ENCODE assay signal across 1 cellular context in the genomic region with DNA sequence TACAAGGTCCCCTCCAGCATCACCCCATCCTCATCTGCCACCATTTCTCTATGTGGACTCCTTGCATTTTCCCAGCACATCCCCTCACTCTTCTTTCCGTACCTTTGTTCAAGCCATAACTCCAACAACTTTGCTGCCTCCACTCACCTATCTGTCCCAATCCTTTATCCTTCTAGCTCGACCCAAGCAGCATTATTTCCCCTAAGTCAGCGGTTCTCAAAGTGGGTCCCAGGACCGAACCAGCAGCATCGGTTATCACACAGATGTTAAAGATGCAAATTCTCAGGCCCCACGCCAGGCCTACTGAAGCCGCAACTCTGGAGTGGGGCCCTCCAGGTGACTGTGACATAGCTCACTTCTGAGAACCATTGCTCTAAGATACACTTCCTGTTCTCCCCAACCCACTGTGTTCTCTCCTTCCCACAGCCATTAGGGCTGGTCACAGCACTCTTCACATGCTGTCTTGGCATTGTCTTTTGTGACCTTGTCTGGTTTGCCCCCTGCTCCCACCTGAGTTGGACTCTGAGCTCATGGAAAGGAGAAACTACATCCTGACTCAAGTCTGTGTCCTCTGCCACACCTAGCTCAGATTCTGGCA.
TF ChIP-seq lines count a peak whose summit lies in the region.

No MANE protein-coding gene starts in this region.

TF ChIP-seq in WTC11, 78 proteins besides CTCF, POLR2A, EP300 and RAD21 (continued from another document):
- TF ChIP-seq, protein P1, sequence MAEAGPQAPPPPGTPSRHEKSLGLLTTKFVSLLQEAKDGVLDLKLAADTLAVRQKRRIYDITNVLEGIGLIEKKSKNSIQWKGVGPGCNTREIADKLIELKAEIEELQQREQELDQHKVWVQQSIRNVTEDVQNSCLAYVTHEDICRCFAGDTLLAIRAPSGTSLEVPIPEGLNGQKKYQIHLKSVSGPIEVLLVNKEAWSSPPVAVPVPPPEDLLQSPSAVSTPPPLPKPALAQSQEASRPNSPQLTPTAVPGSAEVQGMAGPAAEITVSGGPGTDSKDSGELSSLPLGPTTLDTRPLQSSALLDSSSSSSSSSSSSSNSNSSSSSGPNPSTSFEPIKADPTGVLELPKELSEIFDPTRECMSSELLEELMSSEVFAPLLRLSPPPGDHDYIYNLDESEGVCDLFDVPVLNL (CRISPR knock-in tag; IDR thresholded peaks at IDR 0.05; ENCODE audit: borderline replicate concordance, low read depth) = no peak
- TF ChIP-seq ZNF263 (CRISPR knock-in tag; IDR thresholded peaks at IDR 0.05; ENCODE audit: low read depth) = no peak
- no peak for TF ChIP-seq SMAD3 (CRISPR knock-in tag; IDR thresholded peaks at IDR 0.05; ENCODE audit: borderline replicate concordance)
- TF ChIP-seq FOXP1 (CRISPR knock-in tag; IDR thresholded peaks at IDR 0.05; ENCODE audit: borderline replicate concordance) = no peak
- TF ChIP-seq, protein P2, sequence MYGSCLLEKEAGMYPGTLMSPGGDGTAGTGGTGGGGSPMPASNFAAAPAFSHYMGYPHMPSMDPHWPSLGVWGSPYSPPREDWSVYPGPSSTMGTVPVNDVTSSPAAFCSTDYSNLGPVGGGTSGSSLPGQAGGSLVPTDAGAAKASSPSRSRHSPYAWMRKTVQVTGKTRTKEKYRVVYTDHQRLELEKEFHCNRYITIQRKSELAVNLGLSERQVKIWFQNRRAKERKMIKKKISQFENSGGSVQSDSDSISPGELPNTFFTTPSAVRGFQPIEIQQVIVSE (CRISPR knock-in tag; IDR thresholded peaks at IDR 0.05; ENCODE audit: borderline replicate concordance) = no peak
- TF ChIP-seq, protein P3, sequence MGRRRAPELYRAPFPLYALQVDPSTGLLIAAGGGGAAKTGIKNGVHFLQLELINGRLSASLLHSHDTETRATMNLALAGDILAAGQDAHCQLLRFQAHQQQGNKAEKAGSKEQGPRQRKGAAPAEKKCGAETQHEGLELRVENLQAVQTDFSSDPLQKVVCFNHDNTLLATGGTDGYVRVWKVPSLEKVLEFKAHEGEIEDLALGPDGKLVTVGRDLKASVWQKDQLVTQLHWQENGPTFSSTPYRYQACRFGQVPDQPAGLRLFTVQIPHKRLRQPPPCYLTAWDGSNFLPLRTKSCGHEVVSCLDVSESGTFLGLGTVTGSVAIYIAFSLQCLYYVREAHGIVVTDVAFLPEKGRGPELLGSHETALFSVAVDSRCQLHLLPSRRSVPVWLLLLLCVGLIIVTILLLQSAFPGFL (CRISPR knock-in tag; IDR thresholded peaks at IDR 0.05; ENCODE audit: borderline replicate concordance) = no peak
- no peak for TF ChIP-seq NR3C1 (CRISPR knock-in tag; conservative IDR thresholded peaks at IDR 0.05; ENCODE audit: low read depth)
